Comparison of ENCODE assay signal across 8 cellular contexts in the genomic region with DNA sequence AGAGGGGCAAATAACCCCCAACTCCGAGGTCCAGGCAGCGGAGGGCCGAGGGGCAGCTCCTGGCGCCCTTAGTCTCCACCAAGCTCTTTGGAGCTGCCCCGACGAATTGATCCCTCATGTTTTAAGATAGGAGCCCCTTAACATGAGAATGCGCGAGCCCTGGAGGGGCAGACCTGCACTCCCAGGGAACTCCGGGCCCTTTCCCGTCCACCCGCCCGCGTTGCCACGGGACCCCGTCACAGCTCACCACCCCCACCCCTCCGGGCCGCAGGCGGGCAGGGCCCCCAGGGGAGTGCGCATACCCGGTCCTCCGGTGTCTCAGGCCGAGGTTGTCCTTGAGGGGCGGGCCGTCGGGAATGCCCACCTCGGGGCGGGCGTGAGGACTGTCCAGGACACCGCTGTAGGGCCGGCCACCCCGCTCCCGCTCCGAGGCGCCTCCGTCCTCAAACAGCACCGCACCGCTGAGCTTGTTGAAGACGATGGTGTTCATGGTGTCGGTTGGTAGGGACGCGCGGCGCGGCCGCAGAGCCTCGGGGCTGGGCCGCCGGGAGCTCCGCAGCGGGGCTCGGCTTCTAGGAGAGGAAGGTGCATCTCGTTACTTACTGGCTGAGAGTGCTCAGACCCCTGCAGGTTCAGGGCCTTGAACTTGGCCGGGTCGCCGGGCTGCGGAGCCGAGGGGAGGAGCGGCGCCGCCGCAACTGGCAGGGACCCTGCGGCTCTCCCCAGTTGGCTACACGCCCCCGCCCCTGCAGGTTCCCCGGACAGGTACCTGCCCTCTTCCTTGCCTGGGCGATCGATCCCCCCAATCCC. TPM values are rescaled to one million over a fixed set of nuclear protein-coding genes. Genes with fewer than 3 reads are reported as not detected.
DNase-seq lines count a peak whose midpoint lies in the region; ATAC-seq and TF ChIP-seq lines count a peak whose summit lies in the region.

No MANE protein-coding gene starts in this region.

- peaks cover 2% of the 10 kb centered on the region for H3K36me3 Mint-ChIP-seq in activated CD8-positive, alpha-beta T cell treated with anti-CD3 and anti-CD28 coated beads, Interleukin-2, amount 10 ng/mL, durations not matched to agents 7 days and 5 days (ENCODE audit: low read depth)
- no peaks in the 10 kb centered on the region for H3K36me3 Mint-ChIP-seq in natural killer cell treated with Interleukin-12 subunit alpha and Interleukin-12 subunit beta and Interleukin-15 and Interleukin-18, amount 100 ng/mL, for 72 hours

- no peaks in the 10 kb centered on the region for H3K9me3 Mint-ChIP-seq in activated CD8-positive, alpha-beta T cell treated with anti-CD3 and anti-CD28 coated beads, Interleukin-2, amount 10 ng/mL, durations not matched to agents 7 days and 5 days (ENCODE audit: insufficient read depth)
- no peaks in the 10 kb centered on the region for H3K9me3 Mint-ChIP-seq in natural killer cell treated with Interleukin-12 subunit alpha and Interleukin-12 subunit beta and Interleukin-15 and Interleukin-18, amount 100 ng/mL, for 72 hours

- H3K27me3 ChIP-seq in esophagus muscularis mucosa (peaks cover 3 to 62% (median 10%) of the 10 kb centered on the region in 4 donors), vagina (no peaks in the 10 kb centered on the region)

- H3K27ac ChIP-seq in esophagus muscularis mucosa (replicated peaks in 1 of 4) (peak overlapping the region; percentile 91 to 99 (median 94)), vagina (peak overlapping the region; percentile 76)

- peaks cover 43% of the 10 kb centered on the region for H3K4me1 Mint-ChIP-seq in activated CD8-positive, alpha-beta T cell treated with anti-CD3 and anti-CD28 coated beads, Interleukin-2, amount 10 ng/mL, durations not matched to agents 7 days and 5 days (ENCODE audit: low read depth)
- peaks cover 13 to 16% of the 10 kb centered on the region in 2 donors for H3K4me1 Mint-ChIP-seq in natural killer cell treated with Interleukin-12 subunit alpha and Interleukin-12 subunit beta and Interleukin-15 and Interleukin-18, amount 100 ng/mL, for 72 hours (ENCODE audit: low read depth in 2 of 2)

- no peaks in the 10 kb centered on the region for H3K9me3 ChIP-seq in esophagus muscularis mucosa
- H3K9me3 ChIP-seq in vagina, result no peaks in the 10 kb centered on the region

- H3K4me1 ChIP-seq in esophagus muscularis mucosa (peaks cover 39 to 70% (median 58%) of the 10 kb centered on the region in 4 donors), vagina (peaks cover 57% of the 10 kb centered on the region)

- H3K27ac Mint-ChIP-seq in activated CD8-positive, alpha-beta T cell treated with anti-CD3 and anti-CD28 coated beads, Interleukin-2, amount 10 ng/mL, durations not matched to agents 7 days and 5 days, result peak overlapping the region; percentile 46
- H3K27ac Mint-ChIP-seq in natural killer cell treated with Interleukin-12 subunit alpha and Interleukin-12 subunit beta and Interleukin-15 and Interleukin-18, amount 100 ng/mL, for 72 hours, result no peak overlapping the region

- no peak for TF ChIP-seq EP300 in esophagus muscularis mucosa (IDR thresholded peaks at IDR 0.05)

- 2% methylated on average over 12 of the region's 67 CpGs for WGBS in esophagus muscularis mucosa

- peaks cover 58% of the 10 kb centered on the region for H3K27me3 Mint-ChIP-seq in activated CD8-positive, alpha-beta T cell treated with anti-CD3 and anti-CD28 coated beads, Interleukin-2, amount 10 ng/mL, durations not matched to agents 7 days and 5 days (ENCODE audit: low read depth)
- H3K27me3 Mint-ChIP-seq in natural killer cell treated with Interleukin-12 subunit alpha and Interleukin-12 subunit beta and Interleukin-15 and Interleukin-18, amount 100 ng/mL, for 72 hours, result peaks cover 34 to 53% of the 10 kb centered on the region in 2 donors

- TF ChIP-seq POLR2A in esophagus muscularis mucosa (IDR thresholded peaks at IDR 0.05; ENCODE audit: low read depth) (no peak), vagina (IDR thresholded peaks at IDR 0.05) (no peak)

- ATAC-seq in activated CD8-positive, alpha-beta T cell treated with anti-CD3 and anti-CD28 coated beads, Interleukin-2, amount 10 ng/mL, durations not matched to agents 7 days and 5 days, result peak; percentile 25
- ATAC-seq in natural killer cell treated with Interleukin-12 subunit alpha and Interleukin-12 subunit beta and Interleukin-15 and Interleukin-18, amount 100 ng/mL, for 72 hours, result peak; percentile 16 to 26
- ATAC-seq in HG03280 (IDR thresholded peaks at IDR 0.05; ENCODE audit: unreplicated experiment), result no peak

- POLR2A ChIA-PET in activated CD8-positive, alpha-beta T cell treated with anti-CD3 and anti-CD28 coated beads, Interleukin-2, amount 10 ng/mL, durations not matched to agents 7 days and 5 days (lab: Charles Lee), result interaction anchor here (0.6 to 0.9 kb wide), 3 partner anchors 135 to 549 kb away, joined by 4 to 7 read pairs (median 4); no protein-coding TSS in a partner anchor

- no peak for TF ChIP-seq CTCF in esophagus muscularis mucosa (IDR thresholded peaks at IDR 0.05)
- no peak for TF ChIP-seq CTCF in vagina (IDR thresholded peaks at IDR 0.05)

- H3K4me3 ChIP-seq in esophagus muscularis mucosa (peak overlapping the region; percentile 62 to 90 (median 71)), vagina (peak overlapping the region; percentile 58 to 70)

- intact Hi-C loops in esophagus muscularis mucosa (cut with DNase I), result loop anchor here (5.0 to 10.0 kb wide), 2 partner anchors 186 to 652 kb away; no protein-coding TSS in a partner anchor
- intact Hi-C loops in vagina (cut with DNase I), result loop anchor here (5.0 to 10.0 kb wide), 2 partner anchors 434 to 502 kb away; no protein-coding TSS in a partner anchor

- H3K4me3 Mint-ChIP-seq in activated CD8-positive, alpha-beta T cell treated with anti-CD3 and anti-CD28 coated beads, Interleukin-2, amount 10 ng/mL, durations not matched to agents 7 days and 5 days, result peak overlapping the region; percentile 59
- peak overlapping the region; percentile 46 for H3K4me3 Mint-ChIP-seq in natural killer cell treated with Interleukin-12 subunit alpha and Interleukin-12 subunit beta and Interleukin-15 and Interleukin-18, amount 100 ng/mL, for 72 hours

- DNase-seq in NCI-H2227 (lab: John Stamatoyannopoulos, UW; ENCODE audit: unreplicated experiment), result peak; percentile 15
- DNase-seq in NCI-H2227 treated with DMSO at 0.1 percent for 48 hours (lab: John Stamatoyannopoulos, UW), result no peak
- peak; percentile 44 for DNase-seq in activated CD8-positive, alpha-beta T cell treated with anti-CD3 and anti-CD28 coated beads, Interleukin-2, amount 10 ng/mL, durations not matched to agents 7 days and 5 days
- no peak for DNase-seq in esophagus muscularis mucosa (ENCODE audit: extremely low spot score)
- no peak for DNase-seq in natural killer cell treated with Interleukin-12 subunit alpha and Interleukin-12 subunit beta and Interleukin-15 and Interleukin-18, amount 100 ng/mL, for 72 hours (ENCODE audit: low spot score)
- no peak for DNase-seq in vagina (ENCODE audit: extremely low spot score in 2 of 2)
- DNase-seq in cortex of kidney (lab: John Stamatoyannopoulos, UW), result no peak

- H3K36me3 ChIP-seq in esophagus muscularis mucosa, result peaks cover 0 to 7% (median 0%) of the 10 kb centered on the region in 4 donors
- no peaks in the 10 kb centered on the region for H3K36me3 ChIP-seq in vagina

- CTCF ChIA-PET in activated CD8-positive, alpha-beta T cell treated with anti-CD3 and anti-CD28 coated beads, Interleukin-2, amount 10 ng/mL, durations not matched to agents 7 days and 5 days (lab: Charles Lee), result interaction anchor here (0.7 to 3.1 kb wide), 17 partner anchors 9 to 650 kb away, joined by 3 to 35 read pairs (median 5); no protein-coding TSS in a partner anchor

RNA-seq across cellular contexts. Expression of a gene that starts 2.5 kb away (rescaled TPM):
- total RNA-seq in activated CD8-positive, alpha-beta T cell treated with anti-CD3 and anti-CD28 coated beads, Interleukin-2, amount 10 ng/mL, durations not matched to agents 7 days and 5 days, result not detected
- total RNA-seq in esophagus muscularis mucosa, result 10 to 100 TPM; 19.2 to 35.5 (median 23.7) TPM
- under 1 TPM in 1 of 2 donors, not detected in 1; 0.86 TPM for total RNA-seq in natural killer cell treated with Interleukin-12 subunit alpha and Interleukin-12 subunit beta and Interleukin-15 and Interleukin-18, amount 100 ng/mL, for 72 hours
- 2.2 TPM for total RNA-seq in vagina

Comparison
In these comparisons a context has a peak if more than half of its experiments do, and no peak if none do; other contexts are left out.
1. DNase-seq: peak in NCI-H2227 (single experiment) and activated CD8-positive, alpha-beta T cell treated with anti-CD3 and anti-CD28 coated beads, Interleukin-2, amount 10 ng/mL, durations not matched to agents 7 days and 5 days (single experiment); none in NCI-H2227 treated with DMSO at 0.1 percent for 48 hours (single experiment), esophagus muscularis mucosa (single experiment), natural killer cell treated with Interleukin-12 subunit alpha and Interleukin-12 subunit beta and Interleukin-15 and Interleukin-18, amount 100 ng/mL, for 72 hours (single experiment), vagina (0 of 2) and cortex of kidney (single experiment).